1 cellular context compared by ENCODE assay signal in the genomic region with DNA sequence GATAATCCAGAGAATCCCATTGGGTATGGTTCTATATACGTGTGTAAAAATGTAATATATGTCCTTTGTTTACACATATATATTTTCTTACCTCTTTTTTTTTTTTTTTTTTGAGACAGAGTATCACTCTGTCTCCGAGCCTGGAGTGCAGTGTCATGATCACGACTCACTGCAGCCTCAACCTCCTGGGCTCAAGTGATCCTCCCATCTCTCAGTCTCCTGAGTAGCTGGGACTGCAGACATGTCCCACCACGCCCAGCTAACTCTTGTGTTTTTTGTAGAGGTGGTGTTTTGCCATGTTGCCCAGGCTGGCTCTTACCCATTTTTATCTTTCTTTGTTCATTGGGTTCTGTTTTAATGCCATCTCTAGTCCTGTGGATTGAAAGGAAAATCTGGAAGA.
TF ChIP-seq lines count a peak whose summit lies in the region.

No MANE protein-coding gene starts in this region.

TF ChIP-seq in A549, 52 proteins besides CTCF, POLR2A, EP300 and RAD21 (continued from another document):
- TF ChIP-seq ELK1 (IDR thresholded peaks at IDR 0.05; ENCODE audit: low read depth, low read length), result no peak
- TF ChIP-seq ESRRA (IDR thresholded peaks at IDR 0.05; ENCODE audit: borderline replicate concordance, low read length), result no peak
- no peak for TF ChIP-seq CBX2 (IDR thresholded peaks at IDR 0.05; ENCODE audit: borderline replicate concordance, low read depth)
- TF ChIP-seq POLR2AphosphoS2 (conservative IDR thresholded peaks at IDR 0.05; ENCODE audit: low read length), result no peak
- TF ChIP-seq, protein P1, sequence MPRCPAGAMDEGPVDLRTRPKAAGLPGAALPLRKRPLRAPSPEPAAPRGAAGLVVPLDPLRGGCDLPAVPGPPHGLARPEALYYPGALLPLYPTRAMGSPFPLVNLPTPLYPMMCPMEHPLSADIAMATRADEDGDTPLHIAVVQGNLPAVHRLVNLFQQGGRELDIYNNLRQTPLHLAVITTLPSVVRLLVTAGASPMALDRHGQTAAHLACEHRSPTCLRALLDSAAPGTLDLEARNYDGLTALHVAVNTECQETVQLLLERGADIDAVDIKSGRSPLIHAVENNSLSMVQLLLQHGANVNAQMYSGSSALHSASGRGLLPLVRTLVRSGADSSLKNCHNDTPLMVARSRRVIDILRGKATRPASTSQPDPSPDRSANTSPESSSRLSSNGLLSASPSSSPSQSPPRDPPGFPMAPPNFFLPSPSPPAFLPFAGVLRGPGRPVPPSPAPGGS (IDR thresholded peaks at IDR 0.05), result no peak
